9 cellular contexts compared by ENCODE assay signal in genomic region chr19:16367269-16367683, GRCh38. TPM values are rescaled to one million over a fixed set of nuclear protein-coding genes. Genes with fewer than 3 reads are reported as not detected.
DNase-seq lines count a peak whose midpoint lies in the region; ATAC-seq and TF ChIP-seq lines count a peak whose summit lies in the region.
"Had no signal": no experiment of that assay in that cellular context is flagged by ENCODE, and none has a peak within 500 bp of the region (broad histone marks: within the 10 kb centered on the region; RNA-seq: fewer than 3 reads in every experiment).

No MANE protein-coding gene starts in this region.

- H3K4me2 ChIP-seq in OCI-LY1 (ENCODE audit: low read length), result no peak overlapping the region

- peaks cover 5% of the 10 kb centered on the region for H3K36me3 Mint-ChIP-seq in endodermal cell (ENCODE audit: low read depth)
- peaks cover 8% of the 10 kb centered on the region for H3K36me3 Mint-ChIP-seq in mesothelial cell of epicardium
- H3K36me3 Mint-ChIP-seq in HFFc6 (ENCODE audit: low read depth), result peaks cover 8% of the 10 kb centered on the region; the same call in 1 of the 2 replicates

- H4K20me1 ChIP-seq in OCI-LY1 (ENCODE audit: insufficient read depth, low read length), result no peaks in the 10 kb centered on the region

- ATAC-seq in GM21515 (IDR thresholded peaks at IDR 0.05; ENCODE audit: unreplicated experiment) (peak; percentile 36), omental fat pad (ENCODE audit: low FRiP score) (no peak)

- no peaks in the 10 kb centered on the region for H3F3A ChIP-seq in OCI-LY1 (ENCODE audit: insufficient read depth, low read length)

- TF ChIP-seq CTCF in OCI-LY1 (IDR thresholded peaks at IDR 0.05; ENCODE audit: low read length) (no peak), endodermal cell (conservative IDR thresholded peaks at IDR 0.05) (no peak), mesothelial cell of epicardium (IDR thresholded peaks at IDR 0.05; ENCODE audit: unreplicated experiment) (no peak), HFFc6 (IDR thresholded peaks at IDR 0.05) (no peak), omental fat pad (IDR thresholded peaks at IDR 0.05) (no peak)

- H3K27me3 Mint-ChIP-seq in endodermal cell (ENCODE audit: insufficient read depth) (no peaks in the 10 kb centered on the region), mesothelial cell of epicardium (ENCODE audit: low read depth) (no peaks in the 10 kb centered on the region), HFFc6 (ENCODE audit: insufficient read depth) (no peaks in the 10 kb centered on the region; the same call in 1 of the 2 replicates)

- H2AFZ ChIP-seq in OCI-LY1 (ENCODE audit: low read length), result no peak overlapping the region
- H2AFZ ChIP-seq: parathyroid adenoma had no signal

- WGBS in endodermal cell (ENCODE audit: insufficient coverage in 1 of 2, insufficient read length in 1 of 2), 2 experiments, result 92 to 100% methylated on average over 1 to 10 of the region's 10 CpGs

- H3K27ac Mint-ChIP-seq in endodermal cell (peak overlapping the region; percentile 58), mesothelial cell of epicardium (no peak overlapping the region), HFFc6 (no peak overlapping the region)

- no peak overlapping the region for H3K9ac ChIP-seq in OCI-LY1 (ENCODE audit: low read length)
- H3K9ac ChIP-seq in endodermal cell (ENCODE audit: extremely low read depth, low read length, poor library complexity, severe bottlenecking), result no peak overlapping the region
- H3K9ac ChIP-seq: parathyroid adenoma had no signal

- H3K4me3 ChIP-seq in OCI-LY1 (ENCODE audit: low read depth, low read length, poor library complexity, severe bottlenecking) (no peak overlapping the region), endodermal cell (ENCODE audit: low read length) (no peak overlapping the region)

- peak overlapping the region; percentile 33 for H3K27ac ChIP-seq in OCI-LY1 (ENCODE audit: low read depth, low read length, poor library complexity, severe bottlenecking)
- H3K27ac ChIP-seq in endodermal cell (ENCODE audit: low read depth, low read length), result no peak overlapping the region
- H3K27ac ChIP-seq: parathyroid adenoma had no signal

- H3K4me1 ChIP-seq in OCI-LY1 (ENCODE audit: insufficient read depth, low read length, severe bottlenecking) (peaks cover 48% of the 10 kb centered on the region), endodermal cell (ENCODE audit: control insufficient read depth, insufficient read depth, low read length) (no peaks in the 10 kb centered on the region)

- H3K4me3 Mint-ChIP-seq in endodermal cell (no peak overlapping the region), mesothelial cell of epicardium (no peak overlapping the region), HFFc6 (no peak overlapping the region)

- H3K27me3 ChIP-seq in OCI-LY1 (ENCODE audit: insufficient read depth, low read length) (0 out of 2 replicates have a peak, but pooled peaks cover 8% of the 10 kb centered on the region), endodermal cell (ENCODE audit: control insufficient read depth, insufficient read depth, low read length, poor library complexity, severe bottlenecking) (no peaks in the 10 kb centered on the region)

- DNase-seq in CD1c-positive myeloid dendritic cell (ENCODE audit: extremely low spot score) (peak; percentile 58), endodermal cell (no peak), mesothelial cell of epicardium (ENCODE audit: low spot score in 2 of 2, unreplicated experiment in 2 of 2) (no peak), HFFc6 (no peak), H4 (ENCODE audit: low spot score) (no peak), omental fat pad (ENCODE audit: low spot score) (no peak)

- H3K4me1 Mint-ChIP-seq in endodermal cell (peaks cover 31% of the 10 kb centered on the region), mesothelial cell of epicardium (peaks cover 13% of the 10 kb centered on the region), HFFc6 (ENCODE audit: low read depth) (no peaks in the 10 kb centered on the region)

- H3K79me2 ChIP-seq in OCI-LY1 (ENCODE audit: insufficient read depth, low read length), result no peaks in the 10 kb centered on the region
- H3K79me2 ChIP-seq: parathyroid adenoma had no signal

- no peaks in the 10 kb centered on the region for H3K9me3 Mint-ChIP-seq in endodermal cell
- H3K9me3 Mint-ChIP-seq in mesothelial cell of epicardium, result no peaks in the 10 kb centered on the region
- H3K9me3 Mint-ChIP-seq in HFFc6, result no peaks in the 10 kb centered on the region

- H3K9me3 ChIP-seq in OCI-LY1 (ENCODE audit: low read length) (no peaks in the 10 kb centered on the region), endodermal cell (ENCODE audit: control insufficient read depth, low read length) (no peaks in the 10 kb centered on the region)

- H3K36me3 ChIP-seq in OCI-LY1 (ENCODE audit: insufficient read depth, low read length), result peaks cover 16% of the 10 kb centered on the region
- H3K36me3 ChIP-seq in endodermal cell (ENCODE audit: control insufficient read depth, insufficient read depth, low read length), result peaks cover 5% of the 10 kb centered on the region

- H3K9me2 ChIP-seq in OCI-LY1 (ENCODE audit: low read depth, low read length), result no peaks in the 10 kb centered on the region

RNA-seq across cellular contexts. Expression of gene KLF2, which starts 42.6 kb away (rescaled TPM):
- total RNA-seq in endodermal cell (1 to 10 TPM in 1 of 2 donors, under 1 TPM in 1; 0.22 to 1.4 TPM), mesothelial cell of epicardium (10.9 to 12.8 TPM (median 12.3 TPM) in 3 replicates), omental fat pad (100 to 1,000 TPM in 2 of 4 donors, 10 to 100 TPM in 2; 61.1 to 160 (median 85.9) TPM)
- 0.25 TPM for polyA plus RNA-seq in endodermal cell (2013, experiment 1 of 2)
- polyA plus RNA-seq in endodermal cell (2013, experiment 2 of 2), result 0.17 TPM
- total RNA-seq in HFFc6 (2021; fragmentation: NEBNext Ultra II Directional; extraction: Animal tissue kit (Norgen Biotek cat#: 25700)), result 10 to 100 TPM; 26.4 to 36.8 (median 32.4) TPM
- total RNA-seq in H4 (2014; rRNA removed; shearing (Covaris generic)), result 0.23 and 1.1 TPM in 2 replicates
